In the genomic region with DNA sequence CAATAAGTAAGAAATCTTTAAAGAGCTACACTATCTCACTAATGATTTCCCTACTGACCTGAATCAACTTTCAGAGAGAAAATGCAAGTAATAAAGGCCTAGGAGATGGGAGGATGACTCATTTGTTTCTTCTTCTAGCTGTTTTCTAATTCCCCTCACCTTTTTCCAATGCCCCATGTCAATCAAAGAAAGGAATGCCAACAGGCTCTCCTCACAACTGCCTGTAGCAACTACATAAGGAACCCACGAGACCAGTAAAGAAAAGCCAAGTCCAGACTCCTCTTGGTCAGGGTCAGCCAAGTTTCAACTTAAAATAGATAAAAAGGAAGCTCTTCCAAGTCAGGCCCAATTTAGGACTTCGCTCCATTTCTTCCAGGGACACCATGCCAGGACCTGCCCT, we compare ENCODE assay signal across 13 cellular contexts.
A peak's percentile ranks its signal among the peaks of the same experiment; 100 is the strongest.
DNase-seq lines count a peak whose midpoint lies in the region; TF ChIP-seq lines count a peak whose summit lies in the region.
"Had no signal": no experiment of that assay in that cellular context is flagged by ENCODE, and none has a peak within 500 bp of the region (broad histone marks: within the 10 kb centered on the region; RNA-seq: fewer than 3 reads in every experiment).

No MANE protein-coding gene starts in this region.

- H3K27me3 ChIP-seq in BE2C, result no peaks in the 10 kb centered on the region
- H3K27me3 ChIP-seq: suprapubic skin had no signal

- no peak overlapping the region for H3K4me3 Mint-ChIP-seq in neural crest cell

- H3K36me3 Mint-ChIP-seq in neural crest cell (ENCODE audit: low read depth), result no peaks in the 10 kb centered on the region

- CTCF ChIA-PET in RWPE1 (lab: Yijun Ruan, JAX), result interaction anchor here (0.6 kb wide), 1 partner anchor 203 kb away, joined by 3 read pairs; no protein-coding TSS in a partner anchor
- CTCF ChIA-PET in GM10248 (lab: Yijun Ruan, JAX), result interaction anchor here (0.9 to 7.6 kb wide), 9 partner anchors 8 to 80 kb away, joined by 3 to 62 read pairs (median 4); no protein-coding TSS in a partner anchor

- H3K4me3 ChIP-seq in choroid plexus epithelial cell (ENCODE audit: low read depth, low read length), result no peak overlapping the region
- no peak overlapping the region for H3K4me3 ChIP-seq in BE2C (ENCODE audit: low read depth, low read length)
- H3K4me3 ChIP-seq: suprapubic skin had no signal

- H3K4me1 ChIP-seq in BE2C, result peaks cover 17% of the 10 kb centered on the region

- peak; percentile 22 for DNase-seq in ELR (ENCODE audit: low read depth)
- peak; percentile 19 for DNase-seq in RWPE1 (ENCODE audit: low spot score)
- DNase-seq in choroid plexus epithelial cell (ENCODE audit: low read depth), result peak; percentile 35
- DNase-seq in neural crest cell (ENCODE audit: low read depth, low spot score), result no peak
- DNase-seq in GM10248 (ENCODE audit: extremely low spot score), result no peak
- no peak for DNase-seq in BE2C
- DNase-seq in NCI-H2107 treated with DMSO at 0.1 percent for 48 hours (lab: John Stamatoyannopoulos, UW; ENCODE audit: unreplicated experiment), result no peak
- no peak for DNase-seq in stimulated activated naive CD4-positive, alpha-beta T cell treated with Interleukin-2 at 50 U/mL for 16 hours (lab: John Stamatoyannopoulos, UW)
- DNase-seq: activated CD4-positive, CD25-positive, alpha-beta regulatory T cell treated with anti-CD3 and anti-CD28 coated beads, Interleukin-2, amount 50 U/mL, for 72 hours; DMS79; NCI-H2081 treated with DMSO at 0.1 percent for 48 hours; stimulated activated CD4-positive, alpha-beta T cell treated with anti-CD3 and anti-CD28 coated beads, Interleukin-4, amount 100 ng/mL, for 24 hours had no signal

- H3K27ac Mint-ChIP-seq in neural crest cell (ENCODE audit: unreplicated experiment), result peak overlapping the region; percentile 12

- no peaks in the 10 kb centered on the region for H3K27me3 Mint-ChIP-seq in neural crest cell (ENCODE audit: low read depth)

- H3K4me1 Mint-ChIP-seq in neural crest cell, result peaks cover 28% of the 10 kb centered on the region

- TF ChIP-seq CTCF in RWPE1 (conservative IDR thresholded peaks at IDR 0.05; ENCODE audit: low read depth) (no peak), choroid plexus epithelial cell (conservative IDR thresholded peaks at IDR 0.05; ENCODE audit: low read depth, low read length) (no peak), neural crest cell (conservative IDR thresholded peaks at IDR 0.05) (no peak), GM10248 (IDR thresholded peaks at IDR 0.05; ENCODE audit: control extremely low read depth, extremely low read depth, low read depth, missing control alignments) (no peak), BE2C (IDR thresholded peaks at IDR 0.05; ENCODE audit: low read depth, low read length) (no peak)

- no peaks in the 10 kb centered on the region for H3K36me3 ChIP-seq in BE2C
- H3K36me3 ChIP-seq: suprapubic skin had no signal

- H3K9me3 ChIP-seq in BE2C, result no peaks in the 10 kb centered on the region
- H3K9me3 ChIP-seq: suprapubic skin had no signal

- POLR2A ChIA-PET in RWPE1 (lab: Yijun Ruan, JAX; ENCODE audit: low non-redundant PET), result no interaction called here
- POLR2A ChIA-PET in GM10248 (lab: Yijun Ruan, JAX), result interaction anchor here (0.9 kb wide), 1 partner anchor 89 kb away, joined by 3 read pairs; no protein-coding TSS in a partner anchor

- peaks cover 7% of the 10 kb centered on the region for H3K9me3 Mint-ChIP-seq in neural crest cell

- H3K27ac ChIP-seq in RWPE1, result no peak overlapping the region
- H3K27ac ChIP-seq: suprapubic skin had no signal

Comparison
In these comparisons a context has a peak if more than half of its experiments do, and no peak if none do; other contexts are left out.
1. DNase-seq: peak in ELR (single experiment), RWPE1 (single experiment) and choroid plexus epithelial cell (single experiment); none in neural crest cell (single experiment), GM10248 (single experiment), BE2C (single experiment), NCI-H2107 treated with DMSO at 0.1 percent for 48 hours (single experiment) and stimulated activated naive CD4-positive, alpha-beta T cell treated with Interleukin-2 at 50 U/mL for 16 hours (single experiment).